In the genomic region with DNA sequence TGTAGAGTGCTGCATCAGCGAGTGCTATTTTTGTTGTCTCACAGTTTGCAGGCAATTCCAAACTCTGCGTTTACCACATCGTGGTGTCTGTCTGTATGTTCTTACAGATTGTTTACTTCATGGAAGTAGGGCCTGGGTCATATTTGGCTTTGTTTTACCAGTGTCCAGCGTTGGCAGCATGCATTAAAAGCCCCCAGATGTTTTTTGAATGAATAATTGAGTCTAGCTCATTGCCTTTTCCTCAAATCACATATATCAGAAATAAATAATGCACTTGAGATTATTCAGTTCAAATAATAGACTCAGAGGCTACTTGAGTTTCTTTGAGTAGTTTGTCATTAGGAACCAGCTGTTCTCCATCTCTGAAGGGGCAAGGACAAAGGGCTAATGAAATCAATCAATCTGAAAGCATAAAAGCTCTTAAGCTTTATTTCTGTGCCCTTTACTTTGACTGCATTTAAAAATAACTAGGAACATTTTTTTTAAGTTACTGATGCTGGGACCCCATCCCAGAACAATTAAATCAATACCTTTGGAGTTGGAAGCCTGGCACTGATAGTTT, we compare ENCODE assay signal across 17 cellular contexts.
"Had no signal": no experiment of that assay in that cellular context is flagged by ENCODE, and none has a peak within 500 bp of the region (broad histone marks: within the 10 kb centered on the region; RNA-seq: fewer than 3 reads in every experiment).

No MANE protein-coding gene starts in this region.

- H3K4me1 Mint-ChIP-seq: naive B cell had no signal

- H3K4me3 ChIP-seq: body of pancreas, colonic mucosa, pancreas, tibial nerve had no signal

- H3K9me3 Mint-ChIP-seq: activated CD8-positive, alpha-beta T cell treated with anti-CD3 and anti-CD28 coated beads for 36 hours; activated T-cell treated with anti-CD3 and anti-CD28 coated beads, Interleukin-2, amount 50 U/mL, for 72 hours; naive B cell; WTC11 had no signal

- H3K27me3 Mint-ChIP-seq: activated CD8-positive, alpha-beta T cell treated with anti-CD3 and anti-CD28 coated beads for 36 hours; activated naive CD8-positive, alpha-beta T cell; naive B cell had no signal

- H3K4me1 ChIP-seq: body of pancreas, colonic mucosa, pancreas had no signal

- H3K36me3 Mint-ChIP-seq: WTC11 had no signal

- DNase-seq: activated CD4-positive, alpha-beta T cell treated with anti-CD3 and anti-CD28 coated beads for 48 hours; activated CD8-positive, alpha-beta T cell treated with anti-CD3 and anti-CD28 coated beads for 36 hours; activated gamma-delta T cell; activated T-cell treated with anti-CD3 and anti-CD28 coated beads, Interleukin-2, amount 50 U/mL, for 72 hours; amygdala; body of pancreas; central memory CD4-positive, alpha-beta T cell; colonic mucosa; left colon; naive B cell; pancreas; stimulated activated CD4-positive, alpha-beta T cell treated with anti-CD3 and anti-CD28 coated beads, Interleukin-4, amount 100 ng/mL, for 1 hour; stimulated activated naive CD4-positive, alpha-beta T cell; substantia nigra had no signal

- H3K4me3 Mint-ChIP-seq: activated CD8-positive, alpha-beta T cell treated with anti-CD3 and anti-CD28 coated beads for 36 hours; activated naive CD8-positive, alpha-beta T cell; activated T-cell treated with anti-CD3 and anti-CD28 coated beads, Interleukin-2, amount 50 U/mL, for 72 hours; WTC11 had no signal

- H3K27ac ChIP-seq: body of pancreas, colonic mucosa, pancreas had no signal

- H3K36me3 ChIP-seq: colonic mucosa, pancreas had no signal

- H3K27ac Mint-ChIP-seq: activated CD8-positive, alpha-beta T cell treated with anti-CD3 and anti-CD28 coated beads for 36 hours; activated naive CD8-positive, alpha-beta T cell; activated T-cell treated with anti-CD3 and anti-CD28 coated beads, Interleukin-2, amount 50 U/mL, for 72 hours; naive B cell; WTC11 had no signal

- H3K27me3 ChIP-seq: body of pancreas, colonic mucosa, pancreas, tibial nerve had no signal

- H3K9me3 ChIP-seq: body of pancreas, colonic mucosa, pancreas, tibial nerve had no signal
